In genomic region chr1:164180824-164181223, GRCh38 we compare ENCODE assay signal across 22 cellular contexts.
"Had no signal": no experiment of that assay in that cellular context is flagged by ENCODE, and none has a peak within 500 bp of the region (broad histone marks: within the 10 kb centered on the region; RNA-seq: fewer than 3 reads in every experiment).

No MANE protein-coding gene starts in this region.

- FAIRE-seq: islet of Langerhans had no signal

- H3K4me3 ChIP-seq: colonic mucosa, gastrocnemius medialis, heart right ventricle, spleen, testis, transverse colon had no signal

- H3K36me3 Mint-ChIP-seq: natural killer cell; stimulated activated memory B cell treated with anti-CD40 and anti-IgM and Interleukin-4, amounts not matched to agents 10 μg/mL and 1 μg/mL and 100 μg/mL, for 72 hours had no signal

- H3K36me3 ChIP-seq: colonic mucosa, gastrocnemius medialis, heart right ventricle, spleen, transverse colon had no signal

- H3K27ac Mint-ChIP-seq: natural killer cell; stimulated activated memory B cell treated with anti-CD40 and anti-IgM and Interleukin-4, amounts not matched to agents 10 μg/mL and 1 μg/mL and 100 μg/mL, for 72 hours; stimulated activated naive CD8-positive, alpha-beta T cell treated with anti-CD3 and anti-CD28 coated beads, Interleukin-15, Interleukin-2, amounts not matched to agents 100 ng/mL and 50 ng/mL, for 24 hours had no signal

- H3K27me3 Mint-ChIP-seq: stimulated activated memory B cell treated with anti-CD40 and anti-IgM and Interleukin-4, amounts not matched to agents 10 μg/mL and 1 μg/mL and 100 μg/mL, for 72 hours; stimulated activated naive CD8-positive, alpha-beta T cell treated with anti-CD3 and anti-CD28 coated beads, Interleukin-15, Interleukin-2, amounts not matched to agents 100 ng/mL and 50 ng/mL, for 24 hours had no signal

- H3K4me1 Mint-ChIP-seq: natural killer cell; neural crest cell; stimulated activated memory B cell treated with anti-CD40 and anti-IgM and Interleukin-4, amounts not matched to agents 10 μg/mL and 1 μg/mL and 100 μg/mL, for 72 hours had no signal

- H3K4me3 Mint-ChIP-seq: natural killer cell; neural crest cell; stimulated activated memory B cell treated with anti-CD40 and anti-IgM and Interleukin-4, amounts not matched to agents 10 μg/mL and 1 μg/mL and 100 μg/mL, for 72 hours; stimulated activated naive CD8-positive, alpha-beta T cell treated with anti-CD3 and anti-CD28 coated beads, Interleukin-15, Interleukin-2, amounts not matched to agents 100 ng/mL and 50 ng/mL, for 24 hours had no signal

- ATAC-seq: heart right ventricle; left lobe of liver; natural killer cell; right cardiac atrium; stimulated activated memory B cell treated with anti-CD40 and anti-IgM and Interleukin-4, amounts not matched to agents 10 μg/mL and 1 μg/mL and 100 μg/mL, for 72 hours had no signal

- DNase-seq: colonic mucosa; dermis blood vessel endothelial cell; erythroblast; gastrocnemius medialis; heart right ventricle; hypothalamus; kidney glomerular epithelial cell; mammary epithelial cell; natural killer cell; posterior cingulate gyrus; right cardiac atrium; spleen; stimulated activated CD4-positive, alpha-beta T cell treated with anti-CD3 and anti-CD28 coated beads, Interleukin-15, amount 100 ng/mL, for 24 hours; stimulated activated CD4-positive, alpha-beta T cell treated with anti-CD3 and anti-CD28 coated beads, Interleukin-1b, Interleukin-23, amount 100 ng/mL, for 48 hours; stimulated activated CD4-positive, alpha-beta T cell treated with anti-CD3 and anti-CD28 coated beads, Interleukin-4, amount 100 ng/mL, for 24 hours; testis; transverse colon had no signal

- H3K9me3 ChIP-seq: colonic mucosa, gastrocnemius medialis, testis, transverse colon had no signal

- H3K4me1 ChIP-seq: colonic mucosa, heart right ventricle, spleen, testis, transverse colon had no signal

- H3K27ac ChIP-seq: colonic mucosa, gastrocnemius medialis, heart right ventricle, spleen, testis, transverse colon had no signal

- H3K9me3 Mint-ChIP-seq: neural crest cell had no signal

- H3K27me3 ChIP-seq: colonic mucosa, gastrocnemius medialis, heart right ventricle, spleen, testis, transverse colon had no signal
